Comparison of ENCODE assay signal across 25 cellular contexts in genomic region chr4:4784379-4784778, GRCh38.
DNase-seq lines count a peak whose midpoint lies in the region; ATAC-seq and TF ChIP-seq lines count a peak whose summit lies in the region.
"Had no signal": no experiment of that assay in that cellular context is flagged by ENCODE, and none has a peak within 500 bp of the region (broad histone marks: within the 10 kb centered on the region; RNA-seq: fewer than 3 reads in every experiment).

No MANE protein-coding gene starts in this region.

- H3K9me3 ChIP-seq in endodermal cell (ENCODE audit: control insufficient read depth, low read length) (peaks cover 18% of the 10 kb centered on the region), neural progenitor cell (ENCODE audit: low read depth) (peaks cover 6% of the 10 kb centered on the region), smooth muscle cell (replicated peaks; ENCODE audit: low read depth) (peaks cover 7% of the 10 kb centered on the region)

- H3K27me3 ChIP-seq in H7 (ENCODE audit: control insufficient read depth, insufficient read depth, low read length) (no peaks in the 10 kb centered on the region), endodermal cell (ENCODE audit: control insufficient read depth, insufficient read depth, low read length, poor library complexity, severe bottlenecking) (no peaks in the 10 kb centered on the region), neural progenitor cell (peaks cover 78% of the 10 kb centered on the region), smooth muscle cell (ENCODE audit: low read depth) (no peaks in the 10 kb centered on the region)

- 51 to 57% methylated on average over 3 to 5 of the region's 5 CpGs for WGBS in endodermal cell (ENCODE audit: insufficient coverage in 1 of 2, insufficient read length in 1 of 2), 2 experiments
- WGBS in smooth muscle cell (ENCODE audit: low lambda C conversion rate): 62% methylated on average over 5 of the region's 5 CpGs

- H3K27ac ChIP-seq in endodermal cell (ENCODE audit: low read depth, low read length) (no peak overlapping the region), neural progenitor cell (no peak overlapping the region), smooth muscle cell (ENCODE audit: low read depth) (no peak overlapping the region)
- H3K27ac ChIP-seq: A549 had no signal

- H3K9me3 Mint-ChIP-seq in endodermal cell: peaks cover 32% of the 10 kb centered on the region
- peaks cover 34% of the 10 kb centered on the region for H3K9me3 Mint-ChIP-seq in neural progenitor cell
- peaks cover 12 to 30% of the 10 kb centered on the region in 2 donors for H3K9me3 Mint-ChIP-seq in stimulated activated naive CD8-positive, alpha-beta T cell treated with anti-CD3 and anti-CD28 coated beads, Interleukin-15, amount 100 ng/mL, for 72 hours

- DNase-seq in H7: peak; percentile 57
- peak; percentile 85 for DNase-seq in SK-N-DZ (ENCODE audit: low spot score)
- DNase-seq in endodermal cell: peak; percentile 58
- peak; percentile 88 for DNase-seq in neural progenitor cell (ENCODE audit: low spot score)
- no peak for DNase-seq in smooth muscle cell (lab: John Stamatoyannopoulos, UW; ENCODE audit: unreplicated experiment)
- no peak for DNase-seq in HPDE6-E6E7 (ENCODE audit: extremely low spot score)
- DNase-seq in stimulated activated naive CD8-positive, alpha-beta T cell treated with anti-CD3 and anti-CD28 coated beads, Interleukin-15, amount 100 ng/mL, for 72 hours: no peak
- DNase-seq: AML-193; C1 segment of cervical spinal cord; Caco-2; CD4-positive, alpha-beta memory T cell; GDM1; NCI-H1092; NCI-H1417 treated with DMSO at 0.1 percent for 48 hours; NCI-H1694 treated with DMSO at 0.1 percent for 48 hours; NCI-H2081; NCI-H226; NCI-H510A treated with DMSO at 0.1 percent for 48 hours; RPMI8226; SHP77; SW 1271 had no signal

- peaks cover 7% of the 10 kb centered on the region for H3K4me1 ChIP-seq in endodermal cell (ENCODE audit: control insufficient read depth, insufficient read depth, low read length)
- H3K4me1 ChIP-seq in neural progenitor cell: peaks cover 17% of the 10 kb centered on the region
- peaks cover 3% of the 10 kb centered on the region for H3K4me1 ChIP-seq in smooth muscle cell (ENCODE audit: low read depth)
- H3K4me1 ChIP-seq: A549, Caco-2 had no signal

- no peak overlapping the region for H3K4me3 ChIP-seq in H7 (ENCODE audit: insufficient read depth, low read depth, low read length)
- H3K4me3 ChIP-seq in endodermal cell (ENCODE audit: low read length): no peak overlapping the region
- no peak overlapping the region for H3K4me3 ChIP-seq in neural progenitor cell
- H3K4me3 ChIP-seq in smooth muscle cell: no peak overlapping the region
- H3K4me3 ChIP-seq: A549, GM12878 had no signal

- H3K9ac ChIP-seq in endodermal cell (ENCODE audit: extremely low read depth, low read length, poor library complexity, severe bottlenecking) (no peak overlapping the region), neural progenitor cell (no peak overlapping the region), smooth muscle cell (ENCODE audit: low read depth) (no peak overlapping the region)

- H3K36me3 ChIP-seq in H7 (replicated peaks; ENCODE audit: control insufficient read depth, insufficient read depth, low read length) (no peaks in the 10 kb centered on the region), endodermal cell (ENCODE audit: control insufficient read depth, insufficient read depth, low read length) (no peaks in the 10 kb centered on the region), neural progenitor cell (no peaks in the 10 kb centered on the region), smooth muscle cell (ENCODE audit: low read depth) (no peaks in the 10 kb centered on the region)

- H3K27ac Mint-ChIP-seq in endodermal cell (no peak overlapping the region), neural progenitor cell (no peak overlapping the region)
- H3K27ac Mint-ChIP-seq in stimulated activated naive CD8-positive, alpha-beta T cell treated with anti-CD3 and anti-CD28 coated beads, Interleukin-15, amount 100 ng/mL, for 72 hours: no peak overlapping the region
- H3K27ac Mint-ChIP-seq: CD4-positive, alpha-beta memory T cell had no signal

- H3F3A ChIP-seq in neural progenitor cell (ENCODE audit: low read depth): peaks cover 8% of the 10 kb centered on the region
- H3F3A ChIP-seq in smooth muscle cell (ENCODE audit: low read depth): peaks cover 10% of the 10 kb centered on the region

- H2AFZ ChIP-seq in neural progenitor cell (replicated peaks) (no peak overlapping the region), smooth muscle cell (ENCODE audit: low read depth) (no peak overlapping the region)

- TF ChIP-seq CTCF in endodermal cell (conservative IDR thresholded peaks at IDR 0.05) (no peak), neural progenitor cell (IDR thresholded peaks at IDR 0.05) (no peak), smooth muscle cell (IDR thresholded peaks at IDR 0.05; ENCODE audit: borderline replicate concordance, insufficient read depth, poor library complexity, severe bottlenecking) (no peak)

- H3K4me2 ChIP-seq in neural progenitor cell (peak overlapping the region; percentile 46), smooth muscle cell (no peak overlapping the region)
- H3K4me2 ChIP-seq: A549 had no signal

- H3K4me3 Mint-ChIP-seq in endodermal cell: no peak overlapping the region
- H3K4me3 Mint-ChIP-seq in neural progenitor cell: peak overlapping the region; percentile 8
- H3K4me3 Mint-ChIP-seq in stimulated activated naive CD8-positive, alpha-beta T cell treated with anti-CD3 and anti-CD28 coated beads, Interleukin-15, amount 100 ng/mL, for 72 hours: no peak overlapping the region
- H3K4me3 Mint-ChIP-seq: CD4-positive, alpha-beta memory T cell had no signal

- H3K36me3 Mint-ChIP-seq in endodermal cell (ENCODE audit: low read depth) (peaks cover 6% of the 10 kb centered on the region), neural progenitor cell (peaks cover 13% of the 10 kb centered on the region)

- ATAC-seq in esophagus mucosa: no peak
- no peak for ATAC-seq in stimulated activated naive CD8-positive, alpha-beta T cell treated with anti-CD3 and anti-CD28 coated beads, Interleukin-15, amount 100 ng/mL, for 72 hours
- ATAC-seq: A549, GM12878, HCT116 had no signal

- H3K79me2 ChIP-seq in neural progenitor cell (ENCODE audit: low read depth) (no peaks in the 10 kb centered on the region), smooth muscle cell (ENCODE audit: low read depth) (no peaks in the 10 kb centered on the region)

- peaks cover 21% of the 10 kb centered on the region for H4K20me1 ChIP-seq in neural progenitor cell (ENCODE audit: low read depth)
- H4K20me1 ChIP-seq in smooth muscle cell (ENCODE audit: low read depth): no peaks in the 10 kb centered on the region

- peaks cover 19% of the 10 kb centered on the region for H3K4me1 Mint-ChIP-seq in endodermal cell
- peaks cover 42% of the 10 kb centered on the region for H3K4me1 Mint-ChIP-seq in neural progenitor cell
- peaks cover 5% of the 10 kb centered on the region for H3K4me1 Mint-ChIP-seq in stimulated activated naive CD8-positive, alpha-beta T cell treated with anti-CD3 and anti-CD28 coated beads, Interleukin-15, amount 100 ng/mL, for 72 hours
- H3K4me1 Mint-ChIP-seq: CD4-positive, alpha-beta memory T cell had no signal

- H3K27me3 Mint-ChIP-seq in endodermal cell (ENCODE audit: insufficient read depth) (peaks cover 9% of the 10 kb centered on the region), neural progenitor cell (ENCODE audit: insufficient read depth, low read depth) (peaks cover 31% of the 10 kb centered on the region)
- H3K27me3 Mint-ChIP-seq in stimulated activated naive CD8-positive, alpha-beta T cell treated with anti-CD3 and anti-CD28 coated beads, Interleukin-15, amount 100 ng/mL, for 72 hours: no peaks in the 10 kb centered on the region

Comparison
In these comparisons a context has a peak if more than half of its experiments do, and no peak if none do; other contexts are left out.
1. DNase-seq: peak in H7 (single experiment), SK-N-DZ (single experiment), endodermal cell (single experiment) and neural progenitor cell (single experiment); none in smooth muscle cell (single experiment), HPDE6-E6E7 (single experiment) and stimulated activated naive CD8-positive, alpha-beta T cell treated with anti-CD3 and anti-CD28 coated beads, Interleukin-15, amount 100 ng/mL, for 72 hours (0 of 2).